In the genomic region with DNA sequence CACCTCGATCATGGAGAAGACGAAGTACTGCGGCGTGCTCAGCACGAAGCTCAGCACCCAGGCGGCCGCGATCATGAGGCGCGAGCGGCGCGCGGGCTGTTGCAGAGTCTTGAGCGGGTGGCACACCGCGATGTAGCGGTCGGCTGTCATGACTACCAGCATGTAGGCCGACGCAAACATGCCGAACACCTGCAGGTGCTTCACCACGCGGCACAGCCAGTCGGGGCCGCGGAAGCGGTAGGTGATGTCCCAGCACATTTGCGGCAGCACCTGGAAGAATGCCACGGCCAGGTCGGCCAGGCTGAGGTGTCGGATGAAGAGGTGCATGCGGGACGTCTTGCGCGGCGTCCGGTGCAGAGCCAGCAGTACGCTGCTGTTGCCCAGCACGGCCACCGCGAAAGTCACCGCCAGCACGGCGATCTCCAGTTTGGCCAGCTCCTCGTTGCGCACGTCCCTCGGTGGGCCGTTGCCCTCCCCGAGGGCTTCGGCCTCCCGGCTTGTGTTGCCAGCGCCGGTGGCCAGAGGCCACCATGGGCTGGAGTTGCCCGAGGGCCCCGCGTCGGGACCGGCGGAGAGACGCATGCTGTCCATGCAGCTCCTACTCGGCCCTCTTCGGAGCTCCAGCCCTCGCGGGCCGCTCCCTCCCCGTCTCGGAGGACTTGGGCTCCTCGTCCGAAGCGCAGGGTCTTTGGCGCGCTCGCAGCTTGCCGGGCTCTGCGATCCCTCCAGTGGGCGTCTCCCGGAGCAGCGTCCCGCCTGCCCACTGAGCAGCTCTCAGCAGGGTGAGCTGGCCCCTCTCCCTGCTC, we compare ENCODE assay signal across 9 cellular contexts. TPM values are rescaled to one million over a fixed set of nuclear protein-coding genes. Genes with fewer than 3 reads are reported as not detected.
DNase-seq lines count a peak whose midpoint lies in the region; ATAC-seq and TF ChIP-seq lines count a peak whose summit lies in the region.
"Had no signal": no experiment of that assay in that cellular context is flagged by ENCODE, and none has a peak within 500 bp of the region (broad histone marks: within the 10 kb centered on the region; RNA-seq: fewer than 3 reads in every experiment).

No MANE protein-coding gene starts in this region.

- H3K27me3 ChIP-seq in gastroesophageal sphincter, result peaks cover 76% of the 10 kb centered on the region
- peaks cover 95% of the 10 kb centered on the region for H3K27me3 ChIP-seq in neutrophil
- H3K27me3 ChIP-seq in MM.1S (replicated peaks; ENCODE audit: insufficient read depth, low read length), result no peaks in the 10 kb centered on the region

- H3K27ac ChIP-seq in gastroesophageal sphincter (peak overlapping the region in 3 of 4 donors; percentile 3 to 55 (median 12)), neutrophil (no peak overlapping the region), MM.1S (ENCODE audit: low read length) (no peak overlapping the region)
- H3K27ac ChIP-seq: epithelial cell of prostate had no signal

- no CpG with 5 or more reads among the region's 81 CpGs for WGBS in gastroesophageal sphincter (ENCODE audit: low coverage in 1 of 2), 2 donors

- no peak for TF ChIP-seq EP300 in gastroesophageal sphincter (IDR thresholded peaks at IDR 0.05)

- no peak overlapping the region for H3K9ac ChIP-seq in MM.1S (ENCODE audit: low read length)

- H3K79me2 ChIP-seq in MM.1S (ENCODE audit: low read length), result no peaks in the 10 kb centered on the region

- no peak overlapping the region for H3K4me2 ChIP-seq in MM.1S (ENCODE audit: low read depth, low read length)

- H3K4me1 ChIP-seq in gastroesophageal sphincter (peaks cover 0 to 28% (median 16%) of the 10 kb centered on the region in 3 donors), neutrophil (ENCODE audit: control insufficient read depth in 1 of 2, insufficient read depth in 1 of 2, low read depth in 1 of 2, low read length in 1 of 2) (peaks cover 18 to 25% of the 10 kb centered on the region in 2 experiments), MM.1S (ENCODE audit: low read length) (no peaks in the 10 kb centered on the region)

- no peaks in the 10 kb centered on the region for H3K36me3 ChIP-seq in gastroesophageal sphincter
- H3K36me3 ChIP-seq in neutrophil, result no peaks in the 10 kb centered on the region
- H3K36me3 ChIP-seq in MM.1S (replicated peaks; ENCODE audit: insufficient read depth, low read length), result no peaks in the 10 kb centered on the region

- TF ChIP-seq POLR2A in gastroesophageal sphincter (IDR thresholded peaks at IDR 0.05), result no peak

- H4K20me1 ChIP-seq in MM.1S (ENCODE audit: insufficient read depth, low read length), result no peaks in the 10 kb centered on the region

- H3F3A ChIP-seq in MM.1S (ENCODE audit: insufficient read depth, low read length), result no peaks in the 10 kb centered on the region

- no peak for TF ChIP-seq CTCF in gastroesophageal sphincter (IDR thresholded peaks at IDR 0.05)
- no peak for TF ChIP-seq CTCF in neutrophil (IDR thresholded peaks at IDR 0.05)
- no peak for TF ChIP-seq CTCF in MM.1S (IDR thresholded peaks at IDR 0.05; ENCODE audit: low read length)

- peak; percentile 92 for DNase-seq in COLO668 (lab: John Stamatoyannopoulos, UW; ENCODE audit: unreplicated experiment)
- DNase-seq in NCI-H748 (lab: John Stamatoyannopoulos, UW; ENCODE audit: unreplicated experiment), result peak; percentile 81
- DNase-seq in MM.1S, result no peak
- no peak for DNase-seq in NOMO-1 treated with dmso at 0.1 percent for 144 hours (lab: John Stamatoyannopoulos, UW; ENCODE audit: unreplicated experiment)

- peak overlapping the region; percentile 10 to 46 for H3K4me3 ChIP-seq in gastroesophageal sphincter
- H3K4me3 ChIP-seq in neutrophil (ENCODE audit: low read depth in 1 of 2, low read length in 1 of 2), result peak overlapping the region; percentile 4 to 28
- H3K4me3 ChIP-seq in MM.1S (ENCODE audit: low read length), result no peak overlapping the region

- H3K9me2 ChIP-seq in MM.1S (replicated peaks; ENCODE audit: insufficient read depth, low read length), result no peaks in the 10 kb centered on the region

- no peak overlapping the region for H2AFZ ChIP-seq in MM.1S (ENCODE audit: low read length)

- H3K9me3 ChIP-seq in gastroesophageal sphincter (no peaks in the 10 kb centered on the region), neutrophil (no peaks in the 10 kb centered on the region), MM.1S (replicated peaks; ENCODE audit: insufficient read depth, low read length) (no peaks in the 10 kb centered on the region)

- ATAC-seq in gastroesophageal sphincter, result peak; percentile 25
- no peak for ATAC-seq in GM18519 (IDR thresholded peaks at IDR 0.05; ENCODE audit: low FRiP score, unreplicated experiment)
- no peak for ATAC-seq in GM18498 (IDR thresholded peaks at IDR 0.05; ENCODE audit: unreplicated experiment)

RNA-seq across cellular contexts. Expression of a gene that starts 0.5 kb away (rescaled TPM):
- 1 to 10 TPM; 1.4 to 6.7 (median 4.3) TPM for total RNA-seq in gastroesophageal sphincter

Comparison
In these comparisons a context has a peak if more than half of its experiments do, and no peak if none do; other contexts are left out.
1. DNase-seq: peak in COLO668 (single experiment) and NCI-H748 (single experiment); none in MM.1S (single experiment) and NOMO-1 treated with dmso at 0.1 percent for 144 hours (single experiment).
2. H3K27ac ChIP-seq: peak in gastroesophageal sphincter (3 of 4); none in neutrophil (single experiment) and MM.1S (single experiment).